ENCODE assay signal across 1 cellular context in the genomic region with DNA sequence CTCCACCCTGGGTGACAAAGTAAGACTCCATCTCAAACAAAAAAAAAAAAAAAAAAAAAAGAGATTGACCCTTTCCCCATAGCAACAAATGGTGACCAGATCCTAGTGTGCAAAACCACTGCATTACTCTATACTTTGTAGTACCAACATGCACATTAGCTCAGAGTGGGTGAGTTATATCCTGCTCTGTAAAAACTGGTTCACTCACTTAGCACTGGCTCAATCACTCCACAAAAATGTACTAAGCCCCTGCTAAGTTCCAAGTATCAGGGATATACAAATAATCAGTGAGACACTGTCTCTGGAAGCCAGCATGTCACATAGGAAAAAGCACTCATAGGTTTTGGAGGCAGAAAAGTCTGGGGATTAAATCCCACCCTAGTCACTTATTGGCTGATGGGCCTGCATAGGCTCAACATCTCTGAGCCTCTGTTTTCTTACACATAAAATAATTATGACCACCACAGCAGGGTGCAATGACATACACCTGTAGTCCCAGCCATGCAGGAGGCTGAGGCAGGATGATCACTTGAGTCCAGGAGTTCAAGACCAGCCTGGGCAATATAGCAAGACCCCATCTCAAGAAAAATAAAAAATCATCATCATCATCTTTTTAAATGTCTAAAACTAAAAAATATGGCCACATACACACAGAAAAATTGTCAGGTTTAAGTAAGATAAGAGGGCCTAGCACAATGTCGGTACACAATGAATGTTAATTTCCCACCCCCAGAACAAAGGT.
TF ChIP-seq lines count a peak whose summit lies in the region.

No MANE protein-coding gene starts in this region.

TF ChIP-seq in K562, 482 proteins besides CTCF, POLR2A, EP300 and RAD21 (continued from another document):
- TF ChIP-seq ZNF121 (CRISPR knock-in tag; conservative IDR thresholded peaks at IDR 0.05), result peak; percentile 43; the same call in 1 of the 2 replicates
